ENCODE assay signal across 28 cellular contexts in the genomic region with DNA sequence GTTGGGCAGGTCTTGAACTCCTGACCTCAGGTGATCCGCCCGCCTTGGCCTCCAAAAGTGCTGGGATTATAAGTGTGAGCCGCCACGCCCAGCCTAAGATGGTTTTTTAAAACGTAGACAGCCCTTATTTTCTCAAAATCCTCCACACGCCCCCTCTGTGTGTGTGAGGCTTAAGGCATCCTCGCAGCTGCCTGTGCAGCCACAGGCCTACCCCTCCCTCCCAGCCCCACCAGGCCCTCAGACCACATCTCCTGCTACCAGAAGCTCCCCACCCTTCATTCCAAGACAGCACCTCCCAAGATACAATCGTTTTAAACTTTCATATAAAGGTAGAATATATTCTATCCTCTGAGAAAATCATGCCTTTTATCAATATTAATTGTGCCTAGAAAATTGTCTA. TPM values are rescaled to one million over a fixed set of nuclear protein-coding genes. Genes with fewer than 3 reads are reported as not detected.
"Had no signal": no experiment of that assay in that cellular context is flagged by ENCODE, and none has a peak within 500 bp of the region (broad histone marks: within the 10 kb centered on the region; RNA-seq: fewer than 3 reads in every experiment).

No MANE protein-coding gene starts in this region.

- H3K36me3 ChIP-seq: ascending aorta, breast epithelium, cardiac muscle cell, colonic mucosa, esophagus muscularis mucosa, gastrocnemius medialis had no signal

- DNase-seq: activated CD4-positive, alpha-beta T cell treated with anti-CD3 and anti-CD28 coated beads for 1 hour; activated CD4-positive, alpha-beta T cell treated with anti-CD3 and anti-CD28 coated beads for 48 hours; activated CD4-positive, alpha-beta T cell treated with anti-CD3 and anti-CD28 coated beads, Interleukin-2, amount 50 U/mL, for 1 hour; activated CD4-positive, alpha-beta T cell treated with anti-CD3 and anti-CD28 coated beads, Interleukin-2, amount 50 U/mL, for 48 hours; activated CD8-positive, alpha-beta memory T cell treated with anti-CD3 and anti-CD28 coated beads for 24 hours; activated CD8-positive, alpha-beta T cell treated with anti-CD3 and anti-CD28 coated beads for 36 hours; activated effector memory CD4-positive, alpha-beta T cell treated with Interleukin-2 at 50 U/mL for 16 hours; activated gamma-delta T cell treated with Interleukin-2 at 50 U/mL for 16 hours; activated naive CD4-positive, alpha-beta T cell treated with Interleukin-2 at 50 U/mL for 16 hours; activated naive CD8-positive, alpha-beta T cell treated with anti-CD3 and anti-CD28 coated beads, Interleukin-2, amount 10 ng/mL, durations not matched to agents 7 days and 5 days; activated T-cell treated with anti-CD3 and anti-CD28 coated beads, Interleukin-2, amount 50 U/mL, for 4 hours; central memory CD4-positive, alpha-beta T cell; cerebellar nuclear complex; colonic mucosa; dorsolateral prefrontal cortex; effector memory CD4-positive, alpha-beta T cell; foreskin keratinocyte; gastrocnemius medialis; glutamatergic neuron; T-helper 2 cell had no signal

- H3K27me3 Mint-ChIP-seq: activated CD8-positive, alpha-beta T cell treated with anti-CD3 and anti-CD28 coated beads for 36 hours; activated naive CD8-positive, alpha-beta T cell treated with anti-CD3 and anti-CD28 coated beads, Interleukin-2, amount 10 ng/mL, durations not matched to agents 7 days and 5 days; activated T-helper 17 cell treated with anti-CD3 and anti-CD28 coated beads, Interleukin-2, amount 50 U/mL, for 72 hours; brain had no signal

- H3K27me3 ChIP-seq: ascending aorta, breast epithelium, cardiac muscle cell, colonic mucosa, dorsolateral prefrontal cortex, foreskin keratinocyte, gastrocnemius medialis had no signal

- H3K4me3 Mint-ChIP-seq: activated CD8-positive, alpha-beta T cell treated with anti-CD3 and anti-CD28 coated beads for 36 hours; activated naive CD8-positive, alpha-beta T cell treated with anti-CD3 and anti-CD28 coated beads, Interleukin-2, amount 10 ng/mL, durations not matched to agents 7 days and 5 days; activated T-cell treated with anti-CD3 and anti-CD28 coated beads, Interleukin-2, amount 50 U/mL, for 4 hours; activated T-helper 17 cell treated with anti-CD3 and anti-CD28 coated beads, Interleukin-2, amount 50 U/mL, for 72 hours; brain; WTC11 had no signal

- H3K9me3 ChIP-seq: ascending aorta, breast epithelium, colonic mucosa, esophagus muscularis mucosa, gastrocnemius medialis had no signal

- ATAC-seq: activated CD8-positive, alpha-beta T cell treated with anti-CD3 and anti-CD28 coated beads for 36 hours; activated naive CD4-positive, alpha-beta T cell treated with anti-CD3 and anti-CD28 coated beads, Interleukin-2, amount 50 U/mL, for 72 hours; activated T-cell treated with anti-CD3 and anti-CD28 coated beads, Interleukin-2, amount 50 U/mL, for 4 hours; activated T-helper 17 cell treated with anti-CD3 and anti-CD28 coated beads, Interleukin-2, amount 50 U/mL, for 72 hours; foreskin keratinocyte; gastrocnemius medialis; WTC11 had no signal

- H3K9me3 Mint-ChIP-seq: activated CD8-positive, alpha-beta T cell treated with anti-CD3 and anti-CD28 coated beads for 36 hours; activated naive CD4-positive, alpha-beta T cell treated with anti-CD3 and anti-CD28 coated beads, Interleukin-2, amount 50 U/mL, for 72 hours; activated naive CD8-positive, alpha-beta T cell treated with anti-CD3 and anti-CD28 coated beads, Interleukin-2, amount 10 ng/mL, durations not matched to agents 7 days and 5 days; activated T-cell treated with anti-CD3 and anti-CD28 coated beads, Interleukin-2, amount 50 U/mL, for 4 hours; activated T-helper 17 cell treated with anti-CD3 and anti-CD28 coated beads, Interleukin-2, amount 50 U/mL, for 72 hours; brain; WTC11 had no signal

- H3K36me3 Mint-ChIP-seq: activated naive CD4-positive, alpha-beta T cell treated with anti-CD3 and anti-CD28 coated beads, Interleukin-2, amount 50 U/mL, for 72 hours; activated naive CD8-positive, alpha-beta T cell treated with anti-CD3 and anti-CD28 coated beads, Interleukin-2, amount 10 ng/mL, durations not matched to agents 7 days and 5 days; brain; WTC11 had no signal

- H3K4me1 ChIP-seq: ascending aorta, breast epithelium, colonic mucosa, esophagus muscularis mucosa, foreskin keratinocyte, gastrocnemius medialis had no signal

- H3K4me3 ChIP-seq: ascending aorta, breast epithelium, cardiac muscle cell, colonic mucosa, dorsolateral prefrontal cortex, esophagus muscularis mucosa, gastrocnemius medialis had no signal

- H3K27ac Mint-ChIP-seq: activated CD8-positive, alpha-beta T cell treated with anti-CD3 and anti-CD28 coated beads for 36 hours; activated naive CD4-positive, alpha-beta T cell treated with anti-CD3 and anti-CD28 coated beads, Interleukin-2, amount 50 U/mL, for 72 hours; activated naive CD8-positive, alpha-beta T cell treated with anti-CD3 and anti-CD28 coated beads, Interleukin-2, amount 10 ng/mL, durations not matched to agents 7 days and 5 days; activated T-helper 17 cell treated with anti-CD3 and anti-CD28 coated beads, Interleukin-2, amount 50 U/mL, for 72 hours; brain had no signal

- H3K4me1 Mint-ChIP-seq: activated naive CD8-positive, alpha-beta T cell treated with anti-CD3 and anti-CD28 coated beads, Interleukin-2, amount 10 ng/mL, durations not matched to agents 7 days and 5 days; activated T-helper 17 cell treated with anti-CD3 and anti-CD28 coated beads, Interleukin-2, amount 50 U/mL, for 72 hours had no signal

- H3K27ac ChIP-seq: ascending aorta, breast epithelium, cardiac muscle cell, colonic mucosa, dorsolateral prefrontal cortex, esophagus muscularis mucosa, foreskin keratinocyte, gastrocnemius medialis had no signal

RNA-seq across cellular contexts. Expression of a gene that starts 44.0 kb away (rescaled TPM):
- total RNA-seq: ascending aorta had no signal
